In the genomic region with DNA sequence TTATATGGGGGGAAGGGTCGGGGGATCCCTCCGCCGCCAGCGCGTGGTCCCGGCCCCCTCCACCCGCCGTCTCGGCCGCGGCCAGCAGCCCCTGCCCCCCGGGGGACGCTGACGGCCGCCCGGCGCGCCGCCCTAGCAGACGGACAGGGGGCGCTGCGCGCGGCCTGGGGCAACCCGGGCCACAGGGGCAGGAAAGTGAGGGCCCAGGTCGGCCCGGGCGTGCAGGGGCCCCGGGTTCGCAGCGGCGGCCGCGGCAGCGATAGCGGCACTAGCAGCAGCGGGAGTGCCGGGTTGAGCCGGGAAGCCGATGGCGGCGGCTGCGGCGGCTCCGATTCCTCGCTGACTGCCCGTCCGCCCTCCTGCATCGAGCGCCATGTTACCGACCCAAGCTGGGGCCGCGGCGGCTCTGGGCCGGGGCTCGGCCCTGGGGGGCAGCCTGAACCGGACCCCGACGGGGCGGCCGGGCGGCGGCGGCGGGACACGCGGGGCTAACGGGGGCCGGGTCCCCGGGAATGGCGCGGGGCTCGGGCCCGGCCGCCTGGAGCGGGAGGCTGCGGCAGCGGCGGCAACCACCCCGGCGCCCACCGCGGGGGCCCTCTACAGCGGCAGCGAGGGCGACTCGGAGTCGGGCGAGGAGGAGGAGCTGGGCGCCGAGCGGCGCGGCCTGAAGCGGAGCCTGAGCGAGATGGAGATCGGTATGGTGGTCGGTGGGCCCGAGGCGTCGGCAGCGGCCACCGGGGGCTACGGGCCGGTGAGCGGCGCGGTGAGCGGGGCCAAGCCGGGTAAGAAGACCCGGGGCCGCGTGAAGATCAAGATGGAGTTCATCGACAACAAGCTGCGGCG, we compare ENCODE assay signal across 1 cellular context.
TF ChIP-seq lines count a peak whose summit lies in the region.

No MANE protein-coding gene starts in this region.

TF ChIP-seq in HepG2, 621 proteins besides CTCF, POLR2A, EP300 and RAD21 (continues in another document):
- no peak for TF ChIP-seq MAFF (IDR thresholded peaks at IDR 0.05; ENCODE audit: low read depth, low read length)
- TF ChIP-seq, protein P1, sequence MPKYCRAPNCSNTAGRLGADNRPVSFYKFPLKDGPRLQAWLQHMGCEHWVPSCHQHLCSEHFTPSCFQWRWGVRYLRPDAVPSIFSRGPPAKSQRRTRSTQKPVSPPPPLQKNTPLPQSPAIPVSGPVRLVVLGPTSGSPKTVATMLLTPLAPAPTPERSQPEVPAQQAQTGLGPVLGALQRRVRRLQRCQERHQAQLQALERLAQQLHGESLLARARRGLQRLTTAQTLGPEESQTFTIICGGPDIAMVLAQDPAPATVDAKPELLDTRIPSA (CRISPR knock-in tag; IDR thresholded peaks at IDR 0.05; ENCODE audit: borderline replicate concordance): no peak
- TF ChIP-seq ZSCAN20 (CRISPR knock-in tag; IDR thresholded peaks at IDR 0.05; ENCODE audit: borderline replicate concordance): peak; percentile 62
- TF ChIP-seq, protein P2, sequence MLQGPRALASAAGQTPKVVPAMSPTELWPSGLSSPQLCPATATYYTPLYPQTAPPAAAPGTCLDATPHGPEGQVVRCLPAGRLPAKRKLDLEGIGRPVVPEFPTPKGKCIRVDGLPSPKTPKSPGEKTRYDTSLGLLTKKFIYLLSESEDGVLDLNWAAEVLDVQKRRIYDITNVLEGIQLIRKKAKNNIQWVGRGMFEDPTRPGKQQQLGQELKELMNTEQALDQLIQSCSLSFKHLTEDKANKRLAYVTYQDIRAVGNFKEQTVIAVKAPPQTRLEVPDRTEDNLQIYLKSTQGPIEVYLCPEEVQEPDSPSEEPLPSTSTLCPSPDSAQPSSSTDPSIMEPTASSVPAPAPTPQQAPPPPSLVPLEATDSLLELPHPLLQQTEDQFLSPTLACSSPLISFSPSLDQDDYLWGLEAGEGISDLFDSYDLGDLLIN (CRISPR knock-in tag; IDR thresholded peaks at IDR 0.05; ENCODE audit: borderline replicate concordance): no peak
- TF ChIP-seq, protein P3, sequence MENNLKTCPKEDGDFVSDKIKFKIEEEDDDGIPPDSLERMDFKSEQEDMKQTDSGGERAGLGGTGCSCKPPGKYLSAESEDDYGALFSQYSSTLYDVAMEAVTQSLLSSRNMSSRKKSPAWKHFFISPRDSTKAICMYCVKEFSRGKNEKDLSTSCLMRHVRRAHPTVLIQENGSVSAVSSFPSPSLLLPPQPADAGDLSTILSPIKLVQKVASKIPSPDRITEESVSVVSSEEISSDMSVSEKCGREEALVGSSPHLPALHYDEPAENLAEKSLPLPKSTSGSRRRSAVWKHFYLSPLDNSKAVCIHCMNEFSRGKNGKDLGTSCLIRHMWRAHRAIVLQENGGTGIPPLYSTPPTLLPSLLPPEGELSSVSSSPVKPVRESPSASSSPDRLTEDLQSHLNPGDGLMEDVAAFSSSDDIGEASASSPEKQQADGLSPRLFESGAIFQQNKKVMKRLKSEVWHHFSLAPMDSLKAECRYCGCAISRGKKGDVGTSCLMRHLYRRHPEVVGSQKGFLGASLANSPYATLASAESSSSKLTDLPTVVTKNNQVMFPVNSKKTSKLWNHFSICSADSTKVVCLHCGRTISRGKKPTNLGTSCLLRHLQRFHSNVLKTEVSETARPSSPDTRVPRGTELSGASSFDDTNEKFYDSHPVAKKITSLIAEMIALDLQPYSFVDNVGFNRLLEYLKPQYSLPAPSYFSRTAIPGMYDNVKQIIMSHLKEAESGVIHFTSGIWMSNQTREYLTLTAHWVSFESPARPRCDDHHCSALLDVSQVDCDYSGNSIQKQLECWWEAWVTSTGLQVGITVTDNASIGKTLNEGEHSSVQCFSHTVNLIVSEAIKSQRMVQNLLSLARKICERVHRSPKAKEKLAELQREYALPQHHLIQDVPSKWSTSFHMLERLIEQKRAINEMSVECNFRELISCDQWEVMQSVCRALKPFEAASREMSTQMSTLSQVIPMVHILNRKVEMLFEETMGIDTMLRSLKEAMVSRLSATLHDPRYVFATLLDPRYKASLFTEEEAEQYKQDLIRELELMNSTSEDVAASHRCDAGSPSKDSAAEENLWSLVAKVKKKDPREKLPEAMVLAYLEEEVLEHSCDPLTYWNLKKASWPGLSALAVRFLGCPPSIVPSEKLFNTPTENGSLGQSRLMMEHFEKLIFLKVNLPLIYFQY (CRISPR knock-in tag; IDR thresholded peaks at IDR 0.05; ENCODE audit: borderline replicate concordance): peak; percentile 88; the same call in 1 of the 2 replicates
- peak; percentile 54 for TF ChIP-seq STAG1 (CRISPR knock-in tag; IDR thresholded peaks at IDR 0.05)
- TF ChIP-seq HOXA9 (CRISPR knock-in tag; IDR thresholded peaks at IDR 0.05; ENCODE audit: borderline replicate concordance): peak; percentile 73; the same call in 1 of the 2 replicates
- TF ChIP-seq, protein P4, sequence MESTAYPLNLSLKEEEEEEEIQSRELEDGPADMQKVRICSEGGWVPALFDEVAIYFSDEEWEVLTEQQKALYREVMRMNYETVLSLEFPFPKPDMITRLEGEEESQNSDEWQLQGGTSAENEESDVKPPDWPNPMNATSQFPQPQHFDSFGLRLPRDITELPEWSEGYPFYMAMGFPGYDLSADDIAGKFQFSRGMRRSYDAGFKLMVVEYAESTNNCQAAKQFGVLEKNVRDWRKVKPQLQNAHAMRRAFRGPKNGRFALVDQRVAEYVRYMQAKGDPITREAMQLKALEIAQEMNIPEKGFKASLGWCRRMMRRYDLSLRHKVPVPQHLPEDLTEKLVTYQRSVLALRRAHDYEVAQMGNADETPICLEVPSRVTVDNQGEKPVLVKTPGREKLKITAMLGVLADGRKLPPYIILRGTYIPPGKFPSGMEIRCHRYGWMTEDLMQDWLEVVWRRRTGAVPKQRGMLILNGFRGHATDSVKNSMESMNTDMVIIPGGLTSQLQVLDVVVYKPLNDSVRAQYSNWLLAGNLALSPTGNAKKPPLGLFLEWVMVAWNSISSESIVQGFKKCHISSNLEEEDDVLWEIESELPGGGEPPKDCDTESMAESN (CRISPR knock-in tag; conservative IDR thresholded peaks at IDR 0.05): no peak
- 0 out of 2 replicates have a peak, but pooled peaks have one; percentile 42 for TF ChIP-seq SNAPC2 (CRISPR knock-in tag; IDR thresholded peaks at IDR 0.05)
- peak; percentile 74; the same call in 1 of the 2 replicates for TF ChIP-seq JDP2 (CRISPR knock-in tag; IDR thresholded peaks at IDR 0.05; ENCODE audit: borderline replicate concordance)
- peak; percentile 67 for TF ChIP-seq DNMT1 (CRISPR knock-in tag; IDR thresholded peaks at IDR 0.05)
- TF ChIP-seq, protein P5, sequence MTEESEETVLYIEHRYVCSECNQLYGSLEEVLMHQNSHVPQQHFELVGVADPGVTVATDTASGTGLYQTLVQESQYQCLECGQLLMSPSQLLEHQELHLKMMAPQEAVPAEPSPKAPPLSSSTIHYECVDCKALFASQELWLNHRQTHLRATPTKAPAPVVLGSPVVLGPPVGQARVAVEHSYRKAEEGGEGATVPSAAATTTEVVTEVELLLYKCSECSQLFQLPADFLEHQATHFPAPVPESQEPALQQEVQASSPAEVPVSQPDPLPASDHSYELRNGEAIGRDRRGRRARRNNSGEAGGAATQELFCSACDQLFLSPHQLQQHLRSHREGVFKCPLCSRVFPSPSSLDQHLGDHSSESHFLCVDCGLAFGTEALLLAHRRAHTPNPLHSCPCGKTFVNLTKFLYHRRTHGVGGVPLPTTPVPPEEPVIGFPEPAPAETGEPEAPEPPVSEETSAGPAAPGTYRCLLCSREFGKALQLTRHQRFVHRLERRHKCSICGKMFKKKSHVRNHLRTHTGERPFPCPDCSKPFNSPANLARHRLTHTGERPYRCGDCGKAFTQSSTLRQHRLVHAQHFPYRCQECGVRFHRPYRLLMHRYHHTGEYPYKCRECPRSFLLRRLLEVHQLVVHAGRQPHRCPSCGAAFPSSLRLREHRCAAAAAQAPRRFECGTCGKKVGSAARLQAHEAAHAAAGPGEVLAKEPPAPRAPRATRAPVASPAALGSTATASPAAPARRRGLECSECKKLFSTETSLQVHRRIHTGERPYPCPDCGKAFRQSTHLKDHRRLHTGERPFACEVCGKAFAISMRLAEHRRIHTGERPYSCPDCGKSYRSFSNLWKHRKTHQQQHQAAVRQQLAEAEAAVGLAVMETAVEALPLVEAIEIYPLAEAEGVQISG (CRISPR knock-in tag; IDR thresholded peaks at IDR 0.05): peak; percentile 81
- TF ChIP-seq SALL1 (CRISPR knock-in tag; IDR thresholded peaks at IDR 0.05): peak; percentile 70
- no peak; the same call in 1 of the 2 replicates for TF ChIP-seq REL (CRISPR knock-in tag; conservative IDR thresholded peaks at IDR 0.05)
- TF ChIP-seq, protein P6, sequence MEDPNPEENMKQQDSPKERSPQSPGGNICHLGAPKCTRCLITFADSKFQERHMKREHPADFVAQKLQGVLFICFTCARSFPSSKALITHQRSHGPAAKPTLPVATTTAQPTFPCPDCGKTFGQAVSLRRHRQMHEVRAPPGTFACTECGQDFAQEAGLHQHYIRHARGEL (CRISPR knock-in tag; IDR thresholded peaks at IDR 0.05): no peak
- TF ChIP-seq, protein P7, sequence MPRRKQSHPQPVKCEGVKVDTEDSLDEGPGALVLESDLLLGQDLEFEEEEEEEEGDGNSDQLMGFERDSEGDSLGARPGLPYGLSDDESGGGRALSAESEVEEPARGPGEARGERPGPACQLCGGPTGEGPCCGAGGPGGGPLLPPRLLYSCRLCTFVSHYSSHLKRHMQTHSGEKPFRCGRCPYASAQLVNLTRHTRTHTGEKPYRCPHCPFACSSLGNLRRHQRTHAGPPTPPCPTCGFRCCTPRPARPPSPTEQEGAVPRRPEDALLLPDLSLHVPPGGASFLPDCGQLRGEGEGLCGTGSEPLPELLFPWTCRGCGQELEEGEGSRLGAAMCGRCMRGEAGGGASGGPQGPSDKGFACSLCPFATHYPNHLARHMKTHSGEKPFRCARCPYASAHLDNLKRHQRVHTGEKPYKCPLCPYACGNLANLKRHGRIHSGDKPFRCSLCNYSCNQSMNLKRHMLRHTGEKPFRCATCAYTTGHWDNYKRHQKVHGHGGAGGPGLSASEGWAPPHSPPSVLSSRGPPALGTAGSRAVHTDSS (CRISPR knock-in tag; conservative IDR thresholded peaks at IDR 0.05): no peak
- TF ChIP-seq, protein P8, sequence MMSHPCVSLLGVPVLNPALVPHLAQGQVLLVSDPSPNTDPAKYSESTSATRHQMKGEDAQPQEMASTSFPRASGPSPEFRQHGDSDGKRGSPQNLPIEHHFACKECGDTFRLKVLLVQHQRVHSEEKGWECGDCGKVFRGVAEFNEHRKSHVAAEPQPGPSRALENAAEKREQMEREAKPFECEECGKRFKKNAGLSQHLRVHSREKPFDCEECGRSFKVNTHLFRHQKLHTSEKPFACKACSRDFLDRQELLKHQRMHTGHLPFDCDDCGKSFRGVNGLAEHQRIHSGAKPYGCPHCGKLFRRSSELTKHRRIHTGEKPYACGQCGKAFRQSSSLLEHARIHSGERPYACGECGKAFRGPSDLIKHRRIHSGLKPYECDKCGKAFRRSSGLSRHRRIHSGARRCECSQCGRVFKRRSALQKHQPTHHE (CRISPR knock-in tag; IDR thresholded peaks at IDR 0.05; ENCODE audit: borderline replicate concordance): 0 out of 2 replicates have a peak, but pooled peaks have one; percentile 7
- no peak; the same call in 1 of the 2 replicates for TF ChIP-seq PHF21A (CRISPR knock-in tag; IDR thresholded peaks at IDR 0.05)
- TF ChIP-seq ZNF547 (CRISPR knock-in tag; IDR thresholded peaks at IDR 0.05): peak; percentile 90
- TF ChIP-seq, protein P9, sequence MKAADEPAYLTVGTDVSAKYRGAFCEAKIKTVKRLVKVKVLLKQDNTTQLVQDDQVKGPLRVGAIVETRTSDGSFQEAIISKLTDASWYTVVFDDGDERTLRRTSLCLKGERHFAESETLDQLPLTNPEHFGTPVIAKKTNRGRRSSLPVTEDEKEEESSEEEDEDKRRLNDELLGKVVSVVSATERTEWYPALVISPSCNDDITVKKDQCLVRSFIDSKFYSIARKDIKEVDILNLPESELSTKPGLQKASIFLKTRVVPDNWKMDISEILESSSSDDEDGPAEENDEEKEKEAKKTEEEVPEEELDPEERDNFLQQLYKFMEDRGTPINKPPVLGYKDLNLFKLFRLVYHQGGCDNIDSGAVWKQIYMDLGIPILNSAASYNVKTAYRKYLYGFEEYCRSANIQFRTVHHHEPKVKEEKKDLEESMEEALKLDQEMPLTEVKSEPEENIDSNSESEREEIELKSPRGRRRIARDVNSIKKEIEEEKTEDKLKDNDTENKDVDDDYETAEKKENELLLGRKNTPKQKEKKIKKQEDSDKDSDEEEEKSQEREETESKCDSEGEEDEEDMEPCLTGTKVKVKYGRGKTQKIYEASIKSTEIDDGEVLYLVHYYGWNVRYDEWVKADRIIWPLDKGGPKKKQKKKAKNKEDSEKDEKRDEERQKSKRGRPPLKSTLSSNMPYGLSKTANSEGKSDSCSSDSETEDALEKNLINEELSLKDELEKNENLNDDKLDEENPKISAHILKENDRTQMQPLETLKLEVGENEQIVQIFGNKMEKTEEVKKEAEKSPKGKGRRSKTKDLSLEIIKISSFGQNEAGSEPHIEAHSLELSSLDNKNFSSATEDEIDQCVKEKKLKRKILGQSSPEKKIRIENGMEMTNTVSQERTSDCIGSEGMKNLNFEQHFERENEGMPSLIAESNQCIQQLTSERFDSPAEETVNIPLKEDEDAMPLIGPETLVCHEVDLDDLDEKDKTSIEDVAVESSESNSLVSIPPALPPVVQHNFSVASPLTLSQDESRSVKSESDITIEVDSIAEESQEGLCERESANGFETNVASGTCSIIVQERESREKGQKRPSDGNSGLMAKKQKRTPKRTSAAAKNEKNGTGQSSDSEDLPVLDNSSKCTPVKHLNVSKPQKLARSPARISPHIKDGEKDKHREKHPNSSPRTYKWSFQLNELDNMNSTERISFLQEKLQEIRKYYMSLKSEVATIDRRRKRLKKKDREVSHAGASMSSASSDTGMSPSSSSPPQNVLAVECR (CRISPR knock-in tag; IDR thresholded peaks at IDR 0.05; ENCODE audit: borderline replicate concordance): peak; percentile 11; the same call in 1 of the 2 replicates
